In genomic region chr11:34588701-34589100, GRCh38 we compare ENCODE assay signal across 1 cellular context.
TF ChIP-seq lines count a peak whose summit lies in the region.

No MANE protein-coding gene starts in this region.

TF ChIP-seq in K562, 482 proteins besides CTCF, POLR2A, EP300 and RAD21:
- TF ChIP-seq RBM22 (IDR thresholded peaks at IDR 0.05; ENCODE audit: low read depth, low read length, poor library complexity, severe bottlenecking): no peak
- peak; percentile 44 for TF ChIP-seq MGA (IDR thresholded peaks at IDR 0.05)
- TF ChIP-seq L3MBTL2 (IDR thresholded peaks at IDR 0.05): peak; percentile 23; the same call in 1 of the 2 replicates
- no peak for TF ChIP-seq ZFP30 (CRISPR knock-in tag; IDR thresholded peaks at IDR 0.05; ENCODE audit: borderline replicate concordance)
- peak; percentile 48 for TF ChIP-seq ZNF592 (IDR thresholded peaks at IDR 0.05)
- TF ChIP-seq ZBTB9 (CRISPR knock-in tag; IDR thresholded peaks at IDR 0.05): 0 out of 2 replicates have a peak, but pooled peaks have one; percentile 70
- TF ChIP-seq RBM25 (IDR thresholded peaks at IDR 0.05; ENCODE audit: low read depth, low read length, severe bottlenecking): no peak
- peak; percentile 24 to 33; a peak in 2 of 4 replicates for TF ChIP-seq MNT (conservative IDR thresholded peaks at IDR 0.05)
- TF ChIP-seq ZNF507 (tag; conservative IDR thresholded peaks at IDR 0.05): no peak
- TF ChIP-seq EZH2 (IDR thresholded peaks at IDR 0.05; ENCODE audit: borderline replicate concordance, low read depth, low read length): no peak
- TF ChIP-seq PTRF (tag; IDR thresholded peaks at IDR 0.05): 0 out of 2 replicates have a peak, but pooled peaks have one; percentile 37
- no peak for TF ChIP-seq TAF15 (IDR thresholded peaks at IDR 0.05; ENCODE audit: low read depth, low read length)
- peak; percentile 60; the same call in 1 of the 2 replicates for TF ChIP-seq MYC (IDR thresholded peaks at IDR 0.05; ENCODE audit: low read depth, low read length)
- TF ChIP-seq MYC (CRISPR knock-in tag; IDR thresholded peaks at IDR 0.05; ENCODE audit: borderline replicate concordance, low read depth): no peak
- no peak for TF ChIP-seq LCOR (CRISPR knock-in tag; IDR thresholded peaks at IDR 0.05)
- TF ChIP-seq PHF20 (IDR thresholded peaks at IDR 0.05; ENCODE audit: partially characterized antibody): no peak
